10 cellular contexts compared by ENCODE assay signal in genomic region chr19:2315818-2316353, GRCh38. TPM values are rescaled to one million over a fixed set of nuclear protein-coding genes. Genes with fewer than 3 reads are reported as not detected.
DNase-seq lines count a peak whose midpoint lies in the region; ATAC-seq and TF ChIP-seq lines count a peak whose summit lies in the region.
"Had no signal": no experiment of that assay in that cellular context is flagged by ENCODE, and none has a peak within 500 bp of the region (broad histone marks: within the 10 kb centered on the region; RNA-seq: fewer than 3 reads in every experiment).

No MANE protein-coding gene starts in this region.

- WGBS in prostate gland: 32% methylated on average over 22 of the region's 22 CpGs

- no peak overlapping the region for H3K4me3 Mint-ChIP-seq in activated CD4-positive, alpha-beta memory T cell treated with anti-CD3 and anti-CD28 coated beads for 36 hours

- no peaks in the 10 kb centered on the region for H3K36me3 ChIP-seq in prostate gland

- H3K4me1 ChIP-seq in prostate gland (replicated peaks): no peaks in the 10 kb centered on the region
- H3K4me1 ChIP-seq: SJSA1 had no signal

- CTCF ChIA-PET in activated CD4-positive, alpha-beta memory T cell treated with anti-CD3 and anti-CD28 coated beads for 36 hours (lab: Charles Lee): interaction anchor here (0.6 to 1.4 kb wide), 3 partner anchors 11 to 78 kb away, joined by 3 to 4 read pairs (median 3); no protein-coding TSS in a partner anchor

- intact Hi-C loops in activated CD4-positive, alpha-beta memory T cell treated with anti-CD3 and anti-CD28 coated beads for 36 hours (cut with micrococcal nuclease): no loop called here
- intact Hi-C loops in cardiac septum (cut with DNase I): loop anchor here (2.0 to 5.0 kb wide), 3 partner anchors 41 to 159 kb away; partner anchors contain the start of genes PLEKHJ1 and SF3A2
- intact Hi-C loops in prostate gland (cut with DNase I): loop anchor here (5.0 kb wide), 1 partner anchor 39 kb away; no protein-coding TSS in a partner anchor

- no peaks in the 10 kb centered on the region for H3K9me3 ChIP-seq in prostate gland

- no peak overlapping the region for H3K27ac Mint-ChIP-seq in activated CD4-positive, alpha-beta memory T cell treated with anti-CD3 and anti-CD28 coated beads for 36 hours

- no peaks in the 10 kb centered on the region for H3K4me1 Mint-ChIP-seq in activated CD4-positive, alpha-beta memory T cell treated with anti-CD3 and anti-CD28 coated beads for 36 hours (ENCODE audit: low read depth)

- no peak overlapping the region for H3K27ac ChIP-seq in prostate gland
- H3K27ac ChIP-seq: SJSA1 had no signal

- H3K27me3 Mint-ChIP-seq in activated CD4-positive, alpha-beta memory T cell treated with anti-CD3 and anti-CD28 coated beads for 36 hours: peaks cover 14% of the 10 kb centered on the region

- no peak overlapping the region for H3K4me3 ChIP-seq in prostate gland
- H3K4me3 ChIP-seq: SJSA1 had no signal

- no peak for ATAC-seq in GM19035 (IDR thresholded peaks at IDR 0.05; ENCODE audit: unreplicated experiment)
- ATAC-seq in HG02870 (IDR thresholded peaks at IDR 0.05; ENCODE audit: unreplicated experiment): no peak

- POLR2A ChIA-PET in activated CD4-positive, alpha-beta memory T cell treated with anti-CD3 and anti-CD28 coated beads for 36 hours (lab: Charles Lee): no interaction called here

- H3K9me3 Mint-ChIP-seq in activated CD4-positive, alpha-beta memory T cell treated with anti-CD3 and anti-CD28 coated beads for 36 hours: peaks cover 18% of the 10 kb centered on the region

- H3K27me3 ChIP-seq in prostate gland (replicated peaks; ENCODE audit: insufficient read depth): peaks cover 8% of the 10 kb centered on the region

- DNase-seq in D341Med (ENCODE audit: low spot score) (peak; percentile 79), HuH-7.5 (ENCODE audit: low spot score) (peak; percentile 91), cardiac septum (ENCODE audit: low spot score) (peak; percentile 93), prostate gland (ENCODE audit: low spot score) (peak; percentile 25), NCI-H2029 treated with DMSO at 0.1 percent for 48 hours (lab: John Stamatoyannopoulos, UW) (no peak)
- peak; percentile 38 for DNase-seq in activated CD4-positive, alpha-beta memory T cell treated with anti-CD3 and anti-CD28 coated beads for 36 hours

- peaks cover 6% of the 10 kb centered on the region for H3K36me3 Mint-ChIP-seq in activated CD4-positive, alpha-beta memory T cell treated with anti-CD3 and anti-CD28 coated beads for 36 hours

- TF ChIP-seq POLR2A in prostate gland (IDR thresholded peaks at IDR 0.05): no peak

- TF ChIP-seq CTCF in prostate gland (IDR thresholded peaks at IDR 0.05): peak in 3 of 4 experiments; percentile 35 to 54 (median 54)

RNA-seq across cellular contexts. Expression of gene LINGO3, which starts 7.9 kb away (rescaled TPM):
- under 1 TPM in 1 of 2 experiments, not detected in 1; 0.10 TPM for total RNA-seq in activated CD4-positive, alpha-beta memory T cell treated with anti-CD3 and anti-CD28 coated beads for 36 hours
- not detected for total RNA-seq in cardiac septum
- under 1 TPM in 1 of 2 donors, not detected in 1; 0.68 TPM for total RNA-seq in prostate gland
- total RNA-seq: SJSA1, skeletal muscle tissue had no signal

RNA-seq across cellular contexts. Expression of gene LSM7, which starts 12.5 kb away (rescaled TPM):
- 100 to 1,000 TPM; 137 to 144 TPM for total RNA-seq in activated CD4-positive, alpha-beta memory T cell treated with anti-CD3 and anti-CD28 coated beads for 36 hours
- total RNA-seq in cardiac septum: 42.7 TPM
- total RNA-seq in prostate gland: 100 to 1,000 TPM; 125 to 135 TPM

RNA-seq across cellular contexts. Expression of gene SPPL2B, which starts 12.6 kb away (rescaled TPM):
- total RNA-seq in activated CD4-positive, alpha-beta memory T cell treated with anti-CD3 and anti-CD28 coated beads for 36 hours: 10 to 100 TPM; 43.8 TPM
- total RNA-seq in cardiac septum: 27.4 TPM
- total RNA-seq in prostate gland: 10 to 100 TPM; 54.0 to 87.1 TPM

RNA-seq across cellular contexts. Expression of gene PEAK3, which starts 33.9 kb away (rescaled TPM):
- total RNA-seq in activated CD4-positive, alpha-beta memory T cell treated with anti-CD3 and anti-CD28 coated beads for 36 hours: not detected
- total RNA-seq in cardiac septum (0.19 TPM), prostate gland (under 1 TPM; 0.27 to 0.80 TPM)
- total RNA-seq: SJSA1, skeletal muscle tissue had no signal

RNA-seq across cellular contexts. Expression of gene TMPRSS9, which starts 44.2 kb away (rescaled TPM):
- not detected for total RNA-seq in activated CD4-positive, alpha-beta memory T cell treated with anti-CD3 and anti-CD28 coated beads for 36 hours
- total RNA-seq in cardiac septum (not detected), prostate gland (1 to 10 TPM in 1 of 2 donors, under 1 TPM in 1; 0.14 to 2.2 TPM)
- total RNA-seq: SJSA1 had no signal
